ENCODE assay signal across 30 cellular contexts in genomic region chr1:87829360-87829759, GRCh38.
A peak's percentile ranks its signal among the peaks of the same experiment; 100 is the strongest.
DNase-seq lines count a peak whose midpoint lies in the region; ATAC-seq and TF ChIP-seq lines count a peak whose summit lies in the region.
"Had no signal": no experiment of that assay in that cellular context is flagged by ENCODE, and none has a peak within 500 bp of the region (broad histone marks: within the 10 kb centered on the region; RNA-seq: fewer than 3 reads in every experiment).

No MANE protein-coding gene starts in this region.

- H3K27me3 Mint-ChIP-seq in activated CD4-positive, alpha-beta T cell treated with anti-CD3 and anti-CD28 coated beads, Interleukin-2, amount 10 ng/mL, durations not matched to agents 7 days and 5 days, result no peaks in the 10 kb centered on the region
- H3K27me3 Mint-ChIP-seq: activated T-cell treated with anti-CD3 and anti-CD28 coated beads, Interleukin-2, amount 50 U/mL, for 24 hours; CD4-positive, alpha-beta T cell had no signal

- no peak overlapping the region for H3K4me3 ChIP-seq in uterus
- H3K4me3 ChIP-seq: A549, gastroesophageal sphincter, PC-9 had no signal

- CTCF ChIA-PET in activated CD4-positive, alpha-beta T cell treated with anti-CD3 and anti-CD28 coated beads, Interleukin-2, amount 10 ng/mL, durations not matched to agents 7 days and 5 days (lab: Charles Lee), result no interaction called here

- DNase-seq in activated CD4-positive, alpha-beta T cell treated with anti-CD3 and anti-CD28 coated beads, Interleukin-2, amount 10 ng/mL, durations not matched to agents 7 days and 5 days, result no peak
- DNase-seq in 8988T, result no peak
- no peak for DNase-seq in NOMO-1 treated with dmso at 0.1 percent for 144 hours (lab: John Stamatoyannopoulos, UW; ENCODE audit: unreplicated experiment)
- no peak for DNase-seq in uterus
- DNase-seq: activated CD4-positive, alpha-beta T cell treated with anti-CD3 and anti-CD28 coated beads for 48 hours; activated gamma-delta T cell treated with Interleukin-2 at 50 U/mL for 16 hours; activated T-cell treated with anti-CD3 and anti-CD28 coated beads, Interleukin-2, amount 50 U/mL, for 24 hours; AML-193; CD4-positive, alpha-beta T cell; hypothalamus; mesenchymal stem cell; NCI-H146; NCI-H510A; NK-92 treated with Interleukin-12 subunit alpha and Interleukin-12 subunit beta, amount 100 ng/mL, for 24 hours; PC-9; posterior cingulate gyrus; right cardiac atrium; Right ventricle myocardium superior; stimulated activated CD4-positive, alpha-beta T cell treated with anti-CD3 and anti-CD28 coated beads, Interleukin-4, amount 100 ng/mL, for 1 hour; T-helper 9 cell; trophoblast cell; WERI-Rb-1 had no signal

- peaks cover 3% of the 10 kb centered on the region for H3K9me3 Mint-ChIP-seq in activated CD4-positive, alpha-beta T cell treated with anti-CD3 and anti-CD28 coated beads, Interleukin-2, amount 10 ng/mL, durations not matched to agents 7 days and 5 days
- H3K9me3 Mint-ChIP-seq: activated T-cell treated with anti-CD3 and anti-CD28 coated beads, Interleukin-2, amount 50 U/mL, for 24 hours; CD4-positive, alpha-beta T cell; central memory CD8-positive, alpha-beta T cell had no signal

- no peaks in the 10 kb centered on the region for H3K27me3 ChIP-seq in uterus
- H3K27me3 ChIP-seq: gastroesophageal sphincter had no signal

- H3K4me3 Mint-ChIP-seq in activated CD4-positive, alpha-beta T cell treated with anti-CD3 and anti-CD28 coated beads, Interleukin-2, amount 10 ng/mL, durations not matched to agents 7 days and 5 days, result no peak overlapping the region
- H3K4me3 Mint-ChIP-seq: activated T-cell treated with anti-CD3 and anti-CD28 coated beads, Interleukin-2, amount 50 U/mL, for 24 hours; CD4-positive, alpha-beta T cell; central memory CD8-positive, alpha-beta T cell had no signal

- H3K36me3 Mint-ChIP-seq in activated CD4-positive, alpha-beta T cell treated with anti-CD3 and anti-CD28 coated beads, Interleukin-2, amount 10 ng/mL, durations not matched to agents 7 days and 5 days (ENCODE audit: low read depth), result no peaks in the 10 kb centered on the region

- H3K4me1 Mint-ChIP-seq in activated CD4-positive, alpha-beta T cell treated with anti-CD3 and anti-CD28 coated beads, Interleukin-2, amount 10 ng/mL, durations not matched to agents 7 days and 5 days, result no peaks in the 10 kb centered on the region
- H3K4me1 Mint-ChIP-seq: central memory CD8-positive, alpha-beta T cell had no signal

- intact Hi-C loops in uterus (cut with DNase I; ENCODE audit: low total_unique reads), result no loop called here

- no peak for TF ChIP-seq CTCF in uterus (IDR thresholded peaks at IDR 0.05)

- ATAC-seq in GM18508 (IDR thresholded peaks at IDR 0.05; ENCODE audit: insufficient read depth, unreplicated experiment) (peak; percentile 59), GM19463 (IDR thresholded peaks at IDR 0.05; ENCODE audit: unreplicated experiment) (peak; percentile 68), HG02759 (IDR thresholded peaks at IDR 0.05; ENCODE audit: unreplicated experiment) (peak; percentile 54), HG03457 (IDR thresholded peaks at IDR 0.05; ENCODE audit: unreplicated experiment) (peak; percentile 48)
- ATAC-seq: A549, gastroesophageal sphincter, left lobe of liver, right cardiac atrium had no signal

- POLR2A ChIA-PET in activated CD4-positive, alpha-beta T cell treated with anti-CD3 and anti-CD28 coated beads, Interleukin-2, amount 10 ng/mL, durations not matched to agents 7 days and 5 days (lab: Charles Lee), result no interaction called here

- H3K27ac ChIP-seq in uterus, result no peak overlapping the region
- H3K27ac ChIP-seq: A549, gastroesophageal sphincter, PC-9, WERI-Rb-1 had no signal

- H3K4me1 ChIP-seq in uterus, result no peaks in the 10 kb centered on the region
- H3K4me1 ChIP-seq: A549 had no signal

- H3K9me3 ChIP-seq in uterus, result no peaks in the 10 kb centered on the region
- H3K9me3 ChIP-seq: A549, gastroesophageal sphincter had no signal

- TF ChIP-seq POLR2A in uterus (IDR thresholded peaks at IDR 0.05), result no peak

- H3K27ac Mint-ChIP-seq in activated CD4-positive, alpha-beta T cell treated with anti-CD3 and anti-CD28 coated beads, Interleukin-2, amount 10 ng/mL, durations not matched to agents 7 days and 5 days, result no peak overlapping the region
- H3K27ac Mint-ChIP-seq: activated T-cell treated with anti-CD3 and anti-CD28 coated beads, Interleukin-2, amount 50 U/mL, for 24 hours; CD4-positive, alpha-beta T cell had no signal

- no peaks in the 10 kb centered on the region for H3K36me3 ChIP-seq in uterus
- H3K36me3 ChIP-seq: gastroesophageal sphincter, WERI-Rb-1 had no signal
